In the genomic region with DNA sequence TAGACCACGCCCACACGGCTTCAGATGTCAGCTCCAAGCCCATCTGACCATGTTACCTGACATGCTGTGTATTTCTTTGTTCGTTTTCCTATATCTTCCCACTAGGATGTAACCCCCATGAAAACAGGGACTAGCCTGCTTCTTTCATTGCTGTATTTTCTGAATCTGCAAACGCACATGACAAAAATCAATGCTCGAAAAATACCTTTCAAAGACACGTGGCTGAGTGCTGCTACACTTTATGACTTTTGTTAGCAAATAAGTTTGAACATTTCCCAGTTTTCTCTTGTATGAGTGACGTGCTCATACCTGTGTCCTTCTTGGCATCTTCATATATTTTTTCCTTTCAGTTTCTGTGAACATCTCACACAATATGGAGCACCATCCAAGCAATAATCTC, we compare ENCODE assay signal across 2 cellular contexts.
A peak's percentile ranks its signal among the peaks of the same experiment; 100 is the strongest.
TF ChIP-seq lines count a peak whose summit lies in the region.

No MANE protein-coding gene starts in this region.

TF ChIP-seq in HepG2, 621 proteins besides CTCF, POLR2A, EP300 and RAD21:
- no peak for TF ChIP-seq ZEB1 (IDR thresholded peaks at IDR 0.05; ENCODE audit: insufficient replicate concordance, low read depth)
- TF ChIP-seq ZNF383 (CRISPR knock-in tag; IDR thresholded peaks at IDR 0.05; ENCODE audit: borderline replicate concordance), result no peak
- no peak for TF ChIP-seq YY1 (IDR thresholded peaks at IDR 0.05; ENCODE audit: insufficient read depth, insufficient replicate concordance, low read depth, low read length)
- TF ChIP-seq ZNF709 (CRISPR knock-in tag; IDR thresholded peaks at IDR 0.05), result no peak
- TF ChIP-seq, protein P1, sequence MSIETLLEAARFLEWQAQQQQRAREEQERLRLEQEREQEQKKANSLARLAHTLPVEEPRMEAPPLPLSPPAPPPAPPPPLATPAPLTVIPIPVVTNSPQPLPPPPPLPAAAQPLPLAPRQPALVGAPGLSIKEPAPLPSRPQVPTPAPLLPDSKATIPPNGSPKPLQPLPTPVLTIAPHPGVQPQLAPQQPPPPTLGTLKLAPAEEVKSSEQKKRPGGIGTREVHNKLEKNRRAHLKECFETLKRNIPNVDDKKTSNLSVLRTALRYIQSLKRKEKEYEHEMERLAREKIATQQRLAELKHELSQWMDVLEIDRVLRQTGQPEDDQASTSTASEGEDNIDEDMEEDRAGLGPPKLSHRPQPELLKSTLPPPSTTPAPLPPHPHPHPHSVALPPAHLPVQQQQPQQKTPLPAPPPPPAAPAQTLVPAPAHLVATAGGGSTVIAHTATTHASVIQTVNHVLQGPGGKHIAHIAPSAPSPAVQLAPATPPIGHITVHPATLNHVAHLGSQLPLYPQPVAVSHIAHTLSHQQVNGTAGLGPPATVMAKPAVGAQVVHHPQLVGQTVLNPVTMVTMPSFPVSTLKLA (IDR thresholded peaks at IDR 0.05), result peak; percentile 98

TF ChIP-seq in H1, 55 proteins besides CTCF, POLR2A, EP300 and RAD21:
- no peak for TF ChIP-seq FOSL1 (IDR thresholded peaks at IDR 0.05; ENCODE audit: insufficient read depth, low read depth, low read length)
- TF ChIP-seq RXRA (IDR thresholded peaks at IDR 0.05; ENCODE audit: insufficient read depth, low read depth, low read length), result no peak
- no peak for TF ChIP-seq YY1 (IDR thresholded peaks at IDR 0.05; ENCODE audit: low read depth, low read length)
- TF ChIP-seq POU5F1 (IDR thresholded peaks at IDR 0.05; ENCODE audit: low read depth, low read length), result no peak
- no peak for TF ChIP-seq SP2 (IDR thresholded peaks at IDR 0.05; ENCODE audit: low read length)
- TF ChIP-seq, protein P2, sequence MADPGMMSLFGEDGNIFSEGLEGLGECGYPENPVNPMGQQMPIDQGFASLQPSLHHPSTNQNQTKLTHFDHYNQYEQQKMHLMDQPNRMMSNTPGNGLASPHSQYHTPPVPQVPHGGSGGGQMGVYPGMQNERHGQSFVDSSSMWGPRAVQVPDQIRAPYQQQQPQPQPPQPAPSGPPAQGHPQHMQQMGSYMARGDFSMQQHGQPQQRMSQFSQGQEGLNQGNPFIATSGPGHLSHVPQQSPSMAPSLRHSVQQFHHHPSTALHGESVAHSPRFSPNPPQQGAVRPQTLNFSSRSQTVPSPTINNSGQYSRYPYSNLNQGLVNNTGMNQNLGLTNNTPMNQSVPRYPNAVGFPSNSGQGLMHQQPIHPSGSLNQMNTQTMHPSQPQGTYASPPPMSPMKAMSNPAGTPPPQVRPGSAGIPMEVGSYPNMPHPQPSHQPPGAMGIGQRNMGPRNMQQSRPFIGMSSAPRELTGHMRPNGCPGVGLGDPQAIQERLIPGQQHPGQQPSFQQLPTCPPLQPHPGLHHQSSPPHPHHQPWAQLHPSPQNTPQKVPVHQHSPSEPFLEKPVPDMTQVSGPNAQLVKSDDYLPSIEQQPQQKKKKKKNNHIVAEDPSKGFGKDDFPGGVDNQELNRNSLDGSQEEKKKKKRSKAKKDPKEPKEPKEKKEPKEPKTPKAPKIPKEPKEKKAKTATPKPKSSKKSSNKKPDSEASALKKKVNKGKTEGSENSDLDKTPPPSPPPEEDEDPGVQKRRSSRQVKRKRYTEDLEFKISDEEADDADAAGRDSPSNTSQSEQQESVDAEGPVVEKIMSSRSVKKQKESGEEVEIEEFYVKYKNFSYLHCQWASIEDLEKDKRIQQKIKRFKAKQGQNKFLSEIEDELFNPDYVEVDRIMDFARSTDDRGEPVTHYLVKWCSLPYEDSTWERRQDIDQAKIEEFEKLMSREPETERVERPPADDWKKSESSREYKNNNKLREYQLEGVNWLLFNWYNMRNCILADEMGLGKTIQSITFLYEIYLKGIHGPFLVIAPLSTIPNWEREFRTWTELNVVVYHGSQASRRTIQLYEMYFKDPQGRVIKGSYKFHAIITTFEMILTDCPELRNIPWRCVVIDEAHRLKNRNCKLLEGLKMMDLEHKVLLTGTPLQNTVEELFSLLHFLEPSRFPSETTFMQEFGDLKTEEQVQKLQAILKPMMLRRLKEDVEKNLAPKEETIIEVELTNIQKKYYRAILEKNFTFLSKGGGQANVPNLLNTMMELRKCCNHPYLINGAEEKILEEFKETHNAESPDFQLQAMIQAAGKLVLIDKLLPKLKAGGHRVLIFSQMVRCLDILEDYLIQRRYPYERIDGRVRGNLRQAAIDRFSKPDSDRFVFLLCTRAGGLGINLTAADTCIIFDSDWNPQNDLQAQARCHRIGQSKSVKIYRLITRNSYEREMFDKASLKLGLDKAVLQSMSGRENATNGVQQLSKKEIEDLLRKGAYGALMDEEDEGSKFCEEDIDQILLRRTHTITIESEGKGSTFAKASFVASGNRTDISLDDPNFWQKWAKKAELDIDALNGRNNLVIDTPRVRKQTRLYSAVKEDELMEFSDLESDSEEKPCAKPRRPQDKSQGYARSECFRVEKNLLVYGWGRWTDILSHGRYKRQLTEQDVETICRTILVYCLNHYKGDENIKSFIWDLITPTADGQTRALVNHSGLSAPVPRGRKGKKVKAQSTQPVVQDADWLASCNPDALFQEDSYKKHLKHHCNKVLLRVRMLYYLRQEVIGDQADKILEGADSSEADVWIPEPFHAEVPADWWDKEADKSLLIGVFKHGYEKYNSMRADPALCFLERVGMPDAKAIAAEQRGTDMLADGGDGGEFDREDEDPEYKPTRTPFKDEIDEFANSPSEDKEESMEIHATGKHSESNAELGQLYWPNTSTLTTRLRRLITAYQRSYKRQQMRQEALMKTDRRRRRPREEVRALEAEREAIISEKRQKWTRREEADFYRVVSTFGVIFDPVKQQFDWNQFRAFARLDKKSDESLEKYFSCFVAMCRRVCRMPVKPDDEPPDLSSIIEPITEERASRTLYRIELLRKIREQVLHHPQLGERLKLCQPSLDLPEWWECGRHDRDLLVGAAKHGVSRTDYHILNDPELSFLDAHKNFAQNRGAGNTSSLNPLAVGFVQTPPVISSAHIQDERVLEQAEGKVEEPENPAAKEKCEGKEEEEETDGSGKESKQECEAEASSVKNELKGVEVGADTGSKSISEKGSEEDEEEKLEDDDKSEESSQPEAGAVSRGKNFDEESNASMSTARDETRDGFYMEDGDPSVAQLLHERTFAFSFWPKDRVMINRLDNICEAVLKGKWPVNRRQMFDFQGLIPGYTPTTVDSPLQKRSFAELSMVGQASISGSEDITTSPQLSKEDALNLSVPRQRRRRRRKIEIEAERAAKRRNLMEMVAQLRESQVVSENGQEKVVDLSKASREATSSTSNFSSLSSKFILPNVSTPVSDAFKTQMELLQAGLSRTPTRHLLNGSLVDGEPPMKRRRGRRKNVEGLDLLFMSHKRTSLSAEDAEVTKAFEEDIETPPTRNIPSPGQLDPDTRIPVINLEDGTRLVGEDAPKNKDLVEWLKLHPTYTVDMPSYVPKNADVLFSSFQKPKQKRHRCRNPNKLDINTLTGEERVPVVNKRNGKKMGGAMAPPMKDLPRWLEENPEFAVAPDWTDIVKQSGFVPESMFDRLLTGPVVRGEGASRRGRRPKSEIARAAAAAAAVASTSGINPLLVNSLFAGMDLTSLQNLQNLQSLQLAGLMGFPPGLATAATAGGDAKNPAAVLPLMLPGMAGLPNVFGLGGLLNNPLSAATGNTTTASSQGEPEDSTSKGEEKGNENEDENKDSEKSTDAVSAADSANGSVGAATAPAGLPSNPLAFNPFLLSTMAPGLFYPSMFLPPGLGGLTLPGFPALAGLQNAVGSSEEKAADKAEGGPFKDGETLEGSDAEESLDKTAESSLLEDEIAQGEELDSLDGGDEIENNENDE (IDR thresholded peaks at IDR 0.05; ENCODE audit: insufficient replicate concordance, low read length), result no peak
- no peak for TF ChIP-seq BRCA1 (IDR thresholded peaks at IDR 0.05; ENCODE audit: low read depth, low read length)
- TF ChIP-seq PHF8 (conservative IDR thresholded peaks at IDR 0.05; ENCODE audit: low read depth, low read length), result no peak
- TF ChIP-seq BCL11A (IDR thresholded peaks at IDR 0.05; ENCODE audit: low read depth in 2 of 2, low read length in 2 of 2), result no peak
- TF ChIP-seq SUZ12 (IDR thresholded peaks at IDR 0.05; ENCODE audit: low read length), result no peak
